In the genomic region with DNA sequence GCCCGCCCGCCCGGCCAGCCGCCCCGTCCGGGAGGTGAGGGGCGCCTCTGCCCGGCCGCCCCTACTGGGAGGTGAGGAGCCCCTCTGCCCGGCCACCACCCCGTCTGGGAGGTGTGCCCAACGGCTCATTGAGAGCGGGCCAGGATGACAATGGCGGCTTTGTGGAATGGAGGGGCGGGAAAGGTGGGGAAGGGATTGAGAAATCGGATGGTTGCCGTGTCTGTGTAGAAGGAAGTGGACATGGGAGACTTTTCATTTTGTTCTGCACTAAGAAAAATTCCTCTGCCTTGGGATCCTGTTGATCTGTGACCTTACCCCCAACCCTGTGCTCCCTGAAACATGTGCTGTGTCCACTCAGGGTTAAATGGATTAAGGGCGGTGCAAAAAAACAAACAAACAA, we compare ENCODE assay signal across 1 cellular context.
A peak's percentile ranks its signal among the peaks of the same experiment; 100 is the strongest.
TF ChIP-seq lines count a peak whose summit lies in the region.
"Not testable (repeated sequence)": the region's sequence is repeated elsewhere in the genome, so short reads cannot be mapped to it uniquely, and the experiment has no call there.

No MANE protein-coding gene starts in this region.

TF ChIP-seq in HepG2, 621 proteins besides CTCF, POLR2A, EP300 and RAD21:
- TF ChIP-seq CEBPG (CRISPR knock-in tag; IDR thresholded peaks at IDR 0.05) (peak; percentile 70), ZNF275 (CRISPR knock-in tag; IDR thresholded peaks at IDR 0.05; ENCODE audit: borderline replicate concordance) (0 out of 2 replicates have a peak, but pooled peaks have one; percentile 2), HOXA3 (CRISPR knock-in tag; IDR thresholded peaks at IDR 0.05) (peak; percentile 36; the same call in 1 of the 2 replicates), SOX13 (CRISPR knock-in tag; conservative IDR thresholded peaks at IDR 0.05 in 1 of 2, IDR thresholded peaks at IDR 0.05 in 1 of 2) (peak in 1 of 2 experiments; percentile 34; a peak in 1 of 4 replicates), HOXD1 (CRISPR knock-in tag; IDR thresholded peaks at IDR 0.05) (0 out of 2 replicates have a peak, but pooled peaks have one; percentile 11), TFDP1 (CRISPR knock-in tag; IDR thresholded peaks at IDR 0.05; ENCODE audit: borderline replicate concordance) (peak; percentile 30; the same call in 1 of the 2 replicates), PATZ1 (CRISPR knock-in tag; IDR thresholded peaks at IDR 0.05) (peak; percentile 41; the same call in 1 of the 2 replicates), SP5 (CRISPR knock-in tag; IDR thresholded peaks at IDR 0.05; ENCODE audit: borderline replicate concordance, low read depth) (peak; percentile 64; the same call in 1 of the 2 replicates), HNRNPK (IDR thresholded peaks at IDR 0.05; ENCODE audit: low read depth, low read length, poor library complexity, severe bottlenecking) (peak; percentile 8), SOX5 (CRISPR knock-in tag; IDR thresholded peaks at IDR 0.05; ENCODE audit: borderline replicate concordance) (peak; percentile 18; the same call in 1 of the 2 replicates)
- TF ChIP-seq, protein P1, sequence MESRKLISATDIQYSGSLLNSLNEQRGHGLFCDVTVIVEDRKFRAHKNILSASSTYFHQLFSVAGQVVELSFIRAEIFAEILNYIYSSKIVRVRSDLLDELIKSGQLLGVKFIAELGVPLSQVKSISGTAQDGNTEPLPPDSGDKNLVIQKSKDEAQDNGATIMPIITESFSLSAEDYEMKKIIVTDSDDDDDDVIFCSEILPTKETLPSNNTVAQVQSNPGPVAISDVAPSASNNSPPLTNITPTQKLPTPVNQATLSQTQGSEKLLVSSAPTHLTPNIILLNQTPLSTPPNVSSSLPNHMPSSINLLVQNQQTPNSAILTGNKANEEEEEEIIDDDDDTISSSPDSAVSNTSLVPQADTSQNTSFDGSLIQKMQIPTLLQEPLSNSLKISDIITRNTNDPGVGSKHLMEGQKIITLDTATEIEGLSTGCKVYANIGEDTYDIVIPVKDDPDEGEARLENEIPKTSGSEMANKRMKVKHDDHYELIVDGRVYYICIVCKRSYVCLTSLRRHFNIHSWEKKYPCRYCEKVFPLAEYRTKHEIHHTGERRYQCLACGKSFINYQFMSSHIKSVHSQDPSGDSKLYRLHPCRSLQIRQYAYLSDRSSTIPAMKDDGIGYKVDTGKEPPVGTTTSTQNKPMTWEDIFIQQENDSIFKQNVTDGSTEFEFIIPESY (CRISPR knock-in tag; IDR thresholded peaks at IDR 0.05), result 0 out of 2 replicates have a peak, but pooled peaks have one; percentile 18
- not testable (repeated sequence) for TF ChIP-seq SOX13 (IDR thresholded peaks at IDR 0.05)
- TF ChIP-seq, protein P2, sequence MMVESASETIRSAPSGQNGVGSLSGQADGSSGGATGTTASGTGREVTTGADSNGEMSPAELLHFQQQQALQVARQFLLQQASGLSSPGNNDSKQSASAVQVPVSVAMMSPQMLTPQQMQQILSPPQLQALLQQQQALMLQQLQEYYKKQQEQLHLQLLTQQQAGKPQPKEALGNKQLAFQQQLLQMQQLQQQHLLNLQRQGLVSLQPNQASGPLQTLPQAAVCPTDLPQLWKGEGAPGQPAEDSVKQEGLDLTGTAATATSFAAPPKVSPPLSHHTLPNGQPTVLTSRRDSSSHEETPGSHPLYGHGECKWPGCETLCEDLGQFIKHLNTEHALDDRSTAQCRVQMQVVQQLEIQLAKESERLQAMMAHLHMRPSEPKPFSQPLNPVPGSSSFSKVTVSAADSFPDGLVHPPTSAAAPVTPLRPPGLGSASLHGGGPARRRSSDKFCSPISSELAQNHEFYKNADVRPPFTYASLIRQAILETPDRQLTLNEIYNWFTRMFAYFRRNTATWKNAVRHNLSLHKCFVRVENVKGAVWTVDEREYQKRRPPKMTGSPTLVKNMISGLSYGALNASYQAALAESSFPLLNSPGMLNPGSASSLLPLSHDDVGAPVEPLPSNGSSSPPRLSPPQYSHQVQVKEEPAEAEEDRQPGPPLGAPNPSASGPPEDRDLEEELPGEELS (CRISPR knock-in tag; IDR thresholded peaks at IDR 0.05), result peak; percentile 13; the same call in 1 of the 2 replicates
